8 cellular contexts compared by ENCODE assay signal in genomic region chr4:7068883-7069282, GRCh38. TPM values are rescaled to one million over a fixed set of nuclear protein-coding genes. Genes with fewer than 3 reads are reported as not detected.
A peak's percentile ranks its signal among the peaks of the same experiment; 100 is the strongest.
DNase-seq lines count a peak whose midpoint lies in the region; ATAC-seq and TF ChIP-seq lines count a peak whose summit lies in the region.

No MANE protein-coding gene starts in this region.

- whole genome bisulfite sequencing in esophagus squamous epithelium, 2 donors = 6 to 10% methylated on average over 7 to 15 of the region's 20 CpGs

- H3K36me3 Mint-ChIP-seq in progenitor cell of endocrine pancreas (ENCODE audit: insufficient read depth) = peaks cover 6% of the 10 kb centered on the region

- no peak for ATAC-seq in HG03378 (IDR thresholded peaks at IDR 0.05; ENCODE audit: unreplicated experiment)

- H3K27ac ChIP-seq in SJCRH30 = no peak overlapping the region; the same call in 1 of the 2 replicates
- peak overlapping the region; percentile 89 to 97 (median 94) for H3K27ac ChIP-seq in esophagus squamous epithelium

- peaks cover 12% of the 10 kb centered on the region for H3K4me1 Mint-ChIP-seq in progenitor cell of endocrine pancreas (ENCODE audit: low read depth)

- no peak for TF ChIP-seq POLR2A in esophagus squamous epithelium (IDR thresholded peaks at IDR 0.05)

- peak overlapping the region; percentile 87 for H3K4me3 Mint-ChIP-seq in progenitor cell of endocrine pancreas (ENCODE audit: low read depth)

- H3K4me3 ChIP-seq in GM12875 (ENCODE audit: low read depth, low read length) (peak overlapping the region; percentile 83), SJCRH30 (peak overlapping the region; percentile 94), esophagus squamous epithelium (peak overlapping the region; percentile 74 to 95 (median 94))

- peaks cover 12% of the 10 kb centered on the region for H3K4me1 ChIP-seq in SJCRH30
- peaks cover 12 to 47% (median 28%) of the 10 kb centered on the region in 3 donors for H3K4me1 ChIP-seq in esophagus squamous epithelium

- peaks cover 17% of the 10 kb centered on the region for H3K36me3 ChIP-seq in SJCRH30
- H3K36me3 ChIP-seq in esophagus squamous epithelium = peaks cover 0 to 12% (median 6%) of the 10 kb centered on the region in 3 donors

- H3K9me3 Mint-ChIP-seq in progenitor cell of endocrine pancreas (ENCODE audit: low read depth) = no peaks in the 10 kb centered on the region

- DNase-seq in SJCRH30 (peak in 1 of 2 experiments; percentile 52), esophagus squamous epithelium (lab: John Stamatoyannopoulos, UW) (no peak), progenitor cell of endocrine pancreas (ENCODE audit: low spot score, unreplicated experiment) (no peak), LoVo (ENCODE audit: low spot score) (no peak), SW480 (ENCODE audit: low spot score) (no peak)
- DNase-seq in activated CD4-positive, alpha-beta T cell treated with anti-CD3 and anti-CD28 coated beads, Interleukin-2, amount 50 U/mL, for 1 hour = no peak

- H3K27me3 ChIP-seq in SJCRH30 (no peaks in the 10 kb centered on the region), esophagus squamous epithelium (no peaks in the 10 kb centered on the region)

- peaks cover 16% of the 10 kb centered on the region for H3K27me3 Mint-ChIP-seq in progenitor cell of endocrine pancreas

- H3K27ac Mint-ChIP-seq in progenitor cell of endocrine pancreas = peak overlapping the region; percentile 94

- intact Hi-C loops in esophagus squamous epithelium (cut with DNase I) = loop anchor here (5.0 kb wide), 2 partner anchors 82 to 162 kb away; partner anchors contain the start of gene TBC1D14

- H3K9me3 ChIP-seq in SJCRH30 (replicated peaks) (no peaks in the 10 kb centered on the region), esophagus squamous epithelium (no peaks in the 10 kb centered on the region)

- TF ChIP-seq CTCF in GM12875 (IDR thresholded peaks at IDR 0.05; ENCODE audit: borderline replicate concordance, insufficient read depth, low read depth, low read length) (no peak), esophagus squamous epithelium (IDR thresholded peaks at IDR 0.05) (no peak), progenitor cell of endocrine pancreas (IDR thresholded peaks at IDR 0.05; ENCODE audit: unreplicated experiment) (no peak)

RNA-seq across cellular contexts. Expression of gene GRPEL1, which starts 1.0 kb away (rescaled TPM):
- total RNA-seq in SJCRH30 (2014; rRNA removed; shearing (Covaris generic)) = 78.9 and 79.9 TPM in 2 replicates
- total RNA-seq in esophagus squamous epithelium (10 to 100 TPM; 16.6 to 30.6 (median 20.7) TPM), progenitor cell of endocrine pancreas (18.2 and 18.4 TPM in 2 replicates)

RNA-seq across cellular contexts. Expression of gene TADA2B, which starts 25.7 kb away (rescaled TPM):
- total RNA-seq in SJCRH30 (2014; rRNA removed; shearing (Covaris generic)) = 12.4 and 13.5 TPM in 2 replicates
- total RNA-seq in esophagus squamous epithelium (10 to 100 TPM; 10.1 to 16.5 (median 13.0) TPM), progenitor cell of endocrine pancreas (21.2 and 21.8 TPM in 2 replicates)
